Comparison of ENCODE assay signal across 16 cellular contexts in genomic region chr7:152292897-152293296, GRCh38.
DNase-seq lines count a peak whose midpoint lies in the region; ATAC-seq and TF ChIP-seq lines count a peak whose summit lies in the region.
"Had no signal": no experiment of that assay in that cellular context is flagged by ENCODE, and none has a peak within 500 bp of the region (broad histone marks: within the 10 kb centered on the region; RNA-seq: fewer than 3 reads in every experiment).

No MANE protein-coding gene starts in this region.

- H3K4me1 ChIP-seq in neural progenitor cell (peaks cover 15% of the 10 kb centered on the region), A673 (ENCODE audit: insufficient read depth, low read length, poor library complexity, severe bottlenecking) (no peaks in the 10 kb centered on the region), heart right ventricle (no peaks in the 10 kb centered on the region)
- H3K4me1 ChIP-seq: A549; BLaER1 treated with 17β-estradiol and CSF1 and Interleukin-3, amounts not matched to agents 10 nM and 100 nM had no signal

- peak overlapping the region; percentile 52 for H3K27ac Mint-ChIP-seq in activated naive CD4-positive, alpha-beta T cell treated with anti-CD3 and anti-CD28 coated beads, Interleukin-2, amount 10 ng/mL, durations not matched to agents 7 days and 5 days
- H3K27ac Mint-ChIP-seq in HFFc6: peak overlapping the region; percentile 9; the same call in 1 of the 2 replicates
- no peak overlapping the region for H3K27ac Mint-ChIP-seq in neural progenitor cell
- H3K27ac Mint-ChIP-seq in glutamatergic neuron (ENCODE audit: unreplicated experiment): no peak overlapping the region
- H3K27ac Mint-ChIP-seq: B cell, GM23338 had no signal

- DNase-seq in activated naive CD4-positive, alpha-beta T cell treated with anti-CD3 and anti-CD28 coated beads, Interleukin-2, amount 10 ng/mL, durations not matched to agents 7 days and 5 days: no peak
- DNase-seq in activated naive CD4-positive, alpha-beta T cell treated with Interleukin-2 at 50 U/mL for 16 hours: no peak
- DNase-seq in HFFc6 (no peak), neural progenitor cell (ENCODE audit: low spot score) (no peak), glutamatergic neuron (no peak), A673 (ENCODE audit: low spot score) (no peak), heart right ventricle (no peak)
- DNase-seq: CD8-positive, alpha-beta memory T cell; COR-L47; HCEC 1CT; KG1 had no signal

- H2AFZ ChIP-seq in neural progenitor cell (replicated peaks): no peak overlapping the region
- H2AFZ ChIP-seq: GM23338 had no signal

- H3K9me3 ChIP-seq in neural progenitor cell (ENCODE audit: low read depth) (no peaks in the 10 kb centered on the region), A673 (ENCODE audit: low read depth, low read length, poor library complexity, severe bottlenecking) (peaks cover 4% of the 10 kb centered on the region), heart right ventricle (peaks cover 0 to 39% (median 9%) of the 10 kb centered on the region in 11 donors)

- H3K36me3 Mint-ChIP-seq in activated naive CD4-positive, alpha-beta T cell treated with anti-CD3 and anti-CD28 coated beads, Interleukin-2, amount 10 ng/mL, durations not matched to agents 7 days and 5 days: peaks cover 39% of the 10 kb centered on the region
- H3K36me3 Mint-ChIP-seq in HFFc6 (ENCODE audit: low read depth): peaks cover 27% of the 10 kb centered on the region
- H3K36me3 Mint-ChIP-seq in neural progenitor cell: peaks cover 44% of the 10 kb centered on the region
- peaks cover 4% of the 10 kb centered on the region for H3K36me3 Mint-ChIP-seq in glutamatergic neuron (ENCODE audit: unreplicated experiment)

- H3K9ac ChIP-seq in neural progenitor cell: no peak overlapping the region
- H3K9ac ChIP-seq: BLaER1 treated with 17β-estradiol and CSF1 and Interleukin-3, amounts not matched to agents 10 nM and 100 nM had no signal

- peak overlapping the region; percentile 57 for H3K4me2 ChIP-seq in neural progenitor cell
- H3K4me2 ChIP-seq: A549; BLaER1 treated with 17β-estradiol and CSF1 and Interleukin-3, amounts not matched to agents 10 nM and 100 nM; GM23338 had no signal

- intact Hi-C loops in A673 (cut with micrococcal nuclease; ENCODE audit: unreplicated experiment): no loop called here
- intact Hi-C loops in heart right ventricle (cut with DNase I): no loop called here

- WGBS in heart right ventricle, 2 donors: 92 to 94% methylated on average over 2 of the region's 2 CpGs

- H3K27me3 Mint-ChIP-seq in activated naive CD4-positive, alpha-beta T cell treated with anti-CD3 and anti-CD28 coated beads, Interleukin-2, amount 10 ng/mL, durations not matched to agents 7 days and 5 days: no peaks in the 10 kb centered on the region
- H3K27me3 Mint-ChIP-seq in HFFc6 (ENCODE audit: insufficient read depth) (peaks cover 2% of the 10 kb centered on the region; the same call in 1 of the 2 replicates), neural progenitor cell (ENCODE audit: insufficient read depth, low read depth) (no peaks in the 10 kb centered on the region), glutamatergic neuron (ENCODE audit: unreplicated experiment) (no peaks in the 10 kb centered on the region)
- H3K27me3 Mint-ChIP-seq: B cell; CD8-positive, alpha-beta memory T cell had no signal

- H3F3A ChIP-seq in neural progenitor cell (ENCODE audit: low read depth): peaks cover 5% of the 10 kb centered on the region

- H3K36me3 ChIP-seq in neural progenitor cell (peaks cover 15% of the 10 kb centered on the region), A673 (ENCODE audit: insufficient read depth, low read length, poor library complexity, severe bottlenecking) (peaks cover 3% of the 10 kb centered on the region), heart right ventricle (peaks cover 0 to 57% (median 7%) of the 10 kb centered on the region in 9 donors)

- no peak overlapping the region for H3K4me3 Mint-ChIP-seq in activated naive CD4-positive, alpha-beta T cell treated with anti-CD3 and anti-CD28 coated beads, Interleukin-2, amount 10 ng/mL, durations not matched to agents 7 days and 5 days
- H3K4me3 Mint-ChIP-seq in HFFc6 (no peak overlapping the region), neural progenitor cell (no peak overlapping the region), glutamatergic neuron (ENCODE audit: unreplicated experiment) (no peak overlapping the region)
- H3K4me3 Mint-ChIP-seq: B cell; CD8-positive, alpha-beta memory T cell; GM23338 had no signal

- peaks cover 9% of the 10 kb centered on the region for H3K9me3 Mint-ChIP-seq in activated naive CD4-positive, alpha-beta T cell treated with anti-CD3 and anti-CD28 coated beads, Interleukin-2, amount 10 ng/mL, durations not matched to agents 7 days and 5 days
- peaks cover 5% of the 10 kb centered on the region; the same call in 1 of the 2 replicates for H3K9me3 Mint-ChIP-seq in HFFc6
- H3K9me3 Mint-ChIP-seq in neural progenitor cell: peaks cover 22% of the 10 kb centered on the region
- H3K9me3 Mint-ChIP-seq in glutamatergic neuron (ENCODE audit: unreplicated experiment): peaks cover 8% of the 10 kb centered on the region

- no peaks in the 10 kb centered on the region for H3K27me3 ChIP-seq in neural progenitor cell
- no peaks in the 10 kb centered on the region for H3K27me3 ChIP-seq in A673 (replicated peaks; ENCODE audit: insufficient read depth, low read depth, low read length, poor library complexity)
- H3K27me3 ChIP-seq in heart right ventricle: no peaks in the 10 kb centered on the region
- H3K27me3 ChIP-seq: BLaER1 treated with 17β-estradiol and CSF1 and Interleukin-3, amounts not matched to agents 10 nM and 100 nM had no signal

- POLR2A ChIA-PET in A673 (lab: Charles Lee; ENCODE audit: low non-redundant PET): no interaction called here

- TF ChIP-seq CTCF in HFFc6 (IDR thresholded peaks at IDR 0.05): no peak
- no peak for TF ChIP-seq CTCF in neural progenitor cell (IDR thresholded peaks at IDR 0.05)
- TF ChIP-seq CTCF in glutamatergic neuron (IDR thresholded peaks at IDR 0.05; ENCODE audit: partially characterized antibody, unreplicated experiment): no peak
- no peak for TF ChIP-seq CTCF in A673 (conservative IDR thresholded peaks at IDR 0.05; ENCODE audit: low read depth, low read length)
- no peak for TF ChIP-seq CTCF in heart right ventricle (IDR thresholded peaks at IDR 0.05)

- no peaks in the 10 kb centered on the region for H3K79me2 ChIP-seq in neural progenitor cell (ENCODE audit: low read depth)

- ATAC-seq in heart right ventricle: no peak
- ATAC-seq: A549, GM23338 had no signal

- H4K20me1 ChIP-seq in neural progenitor cell (ENCODE audit: low read depth): no peaks in the 10 kb centered on the region

- no TSS peak for BruUV-seq in A673 (replicated peaks; lab: Mats Ljungman, UMichigan)

- CTCF ChIA-PET in activated naive CD4-positive, alpha-beta T cell treated with anti-CD3 and anti-CD28 coated beads, Interleukin-2, amount 10 ng/mL, durations not matched to agents 7 days and 5 days (lab: Charles Lee): interaction anchor here (0.6 kb wide), 1 partner anchor 48 kb away, joined by 3 read pairs; no protein-coding TSS in a partner anchor
- CTCF ChIA-PET in A673 (lab: Charles Lee): no interaction called here

- H3K4me1 Mint-ChIP-seq in activated naive CD4-positive, alpha-beta T cell treated with anti-CD3 and anti-CD28 coated beads, Interleukin-2, amount 10 ng/mL, durations not matched to agents 7 days and 5 days: no peaks in the 10 kb centered on the region
- H3K4me1 Mint-ChIP-seq in HFFc6 (ENCODE audit: low read depth) (peaks cover 9% of the 10 kb centered on the region), neural progenitor cell (peaks cover 5% of the 10 kb centered on the region), glutamatergic neuron (ENCODE audit: low read depth, unreplicated experiment) (no peaks in the 10 kb centered on the region)

- H3K27ac ChIP-seq in neural progenitor cell: no peak overlapping the region
- H3K27ac ChIP-seq in A673 (ENCODE audit: low read depth, low read length, poor library complexity, severe bottlenecking): no peak overlapping the region
- H3K27ac ChIP-seq in heart right ventricle: no peak overlapping the region
- H3K27ac ChIP-seq: 22Rv1; A549; BLaER1 treated with 17β-estradiol and CSF1 and Interleukin-3, amounts not matched to agents 10 nM and 100 nM had no signal

- no peak overlapping the region for H3K4me3 ChIP-seq in neural progenitor cell
- no peak overlapping the region for H3K4me3 ChIP-seq in A673 (ENCODE audit: low read depth, low read length, poor library complexity, severe bottlenecking)
- H3K4me3 ChIP-seq in heart right ventricle: no peak overlapping the region
- H3K4me3 ChIP-seq: A549; BLaER1 treated with 17β-estradiol and CSF1 and Interleukin-3, amounts not matched to agents 10 nM and 100 nM; GM23338 had no signal

Comparison
In these comparisons a context has a peak if more than half of its experiments do, and no peak if none do; other contexts are left out.
1. H3K27ac Mint-ChIP-seq: peak in activated naive CD4-positive, alpha-beta T cell treated with anti-CD3 and anti-CD28 coated beads, Interleukin-2, amount 10 ng/mL, durations not matched to agents 7 days and 5 days (single experiment) and HFFc6 (single experiment); none in neural progenitor cell (single experiment) and glutamatergic neuron (single experiment).